ENCODE assay signal across 30 cellular contexts in the genomic region with DNA sequence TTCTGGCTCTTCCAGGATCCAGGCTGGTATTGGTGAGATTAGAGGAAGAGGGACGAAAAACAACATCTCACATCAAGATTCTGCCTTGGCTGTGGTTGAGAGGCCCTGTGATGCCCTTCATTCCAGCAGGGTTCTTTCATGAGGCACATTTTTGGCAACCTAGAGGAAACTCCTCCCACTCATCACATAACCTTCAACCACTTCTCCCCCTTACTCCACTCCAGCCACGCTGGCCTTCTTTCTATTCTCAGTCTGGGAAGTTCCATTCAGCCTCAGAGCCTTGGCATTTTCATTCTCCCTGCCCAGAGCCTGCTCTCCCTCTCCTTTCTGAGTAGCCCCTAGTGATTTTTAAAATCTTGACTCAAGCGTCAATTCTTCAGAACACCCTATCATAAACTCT.
"Had no signal": no experiment of that assay in that cellular context is flagged by ENCODE, and none has a peak within 500 bp of the region (broad histone marks: within the 10 kb centered on the region; RNA-seq: fewer than 3 reads in every experiment).

No MANE protein-coding gene starts in this region.

- H3K27me3 ChIP-seq: ascending aorta, brain microvascular endothelial cell, cardiac muscle cell, MG63, SJSA1 had no signal

- H3K27ac Mint-ChIP-seq: activated CD8-positive, alpha-beta T cell treated with anti-CD3 and anti-CD28 coated beads, Interleukin-2, amount 10 ng/mL, durations not matched to agents 7 days and 5 days; activated naive CD8-positive, alpha-beta T cell treated with anti-CD3 and anti-CD28 coated beads, Interleukin-2, amount 10 ng/mL, durations not matched to agents 7 days and 5 days; T-helper 1 cell treated with Interleukin-12 subunit alpha and Interleukin-12 subunit beta and Interleukin-4 antibody, amounts not matched to agents 30 μg/mL and 1 μg/mL, for 36 hours; WTC11 had no signal

- H3K9me3 Mint-ChIP-seq: activated naive CD8-positive, alpha-beta T cell treated with anti-CD3 and anti-CD28 coated beads, Interleukin-2, amount 10 ng/mL, durations not matched to agents 7 days and 5 days; T-helper 1 cell treated with Interleukin-12 subunit alpha and Interleukin-12 subunit beta and Interleukin-4 antibody, amounts not matched to agents 30 μg/mL and 1 μg/mL, for 36 hours had no signal

- H3K4me3 Mint-ChIP-seq: activated CD8-positive, alpha-beta T cell treated with anti-CD3 and anti-CD28 coated beads, Interleukin-2, amount 10 ng/mL, durations not matched to agents 7 days and 5 days; activated naive CD8-positive, alpha-beta T cell treated with anti-CD3 and anti-CD28 coated beads, Interleukin-2, amount 10 ng/mL, durations not matched to agents 7 days and 5 days; T-helper 1 cell treated with Interleukin-12 subunit alpha and Interleukin-12 subunit beta and Interleukin-4 antibody, amounts not matched to agents 30 μg/mL and 1 μg/mL, for 36 hours; WTC11 had no signal

- H3K9me3 ChIP-seq: ascending aorta, MG63, SJSA1 had no signal

- H3K4me1 ChIP-seq: ascending aorta, SJSA1 had no signal

- H3K36me3 ChIP-seq: ascending aorta, brain microvascular endothelial cell, cardiac muscle cell, MG63, SJSA1 had no signal

- ATAC-seq: activated CD8-positive, alpha-beta T cell treated with anti-CD3 and anti-CD28 coated beads, Interleukin-2, amount 10 ng/mL, durations not matched to agents 7 days and 5 days; Panc1; SK-N-SH treated with all-trans-retinoic acid at 6 μM for 48 hours; WTC11 had no signal

- H3K27ac ChIP-seq: ascending aorta, brain microvascular endothelial cell, cardiac muscle cell, SJSA1 had no signal

- H3K36me3 Mint-ChIP-seq: activated naive CD8-positive, alpha-beta T cell treated with anti-CD3 and anti-CD28 coated beads, Interleukin-2, amount 10 ng/mL, durations not matched to agents 7 days and 5 days; WTC11 had no signal

- DNase-seq: activated CD4-positive, alpha-beta T cell treated with anti-CD3 and anti-CD28 coated beads for 48 hours; activated CD4-positive, alpha-beta T cell treated with anti-CD3 and anti-CD28 coated beads, Interleukin-2, amount 50 U/mL, for 4 hours; activated CD4-positive, CD25-positive, alpha-beta regulatory T cell treated with anti-CD3 and anti-CD28 coated beads, Interleukin-2, amount 50 U/mL, for 72 hours; activated CD8-positive, alpha-beta memory T cell treated with anti-CD3 and anti-CD28 coated beads, Interleukin-2, amount 50 U/mL, for 48 hours; activated CD8-positive, alpha-beta T cell treated with anti-CD3 and anti-CD28 coated beads, Interleukin-2, amount 10 ng/mL, durations not matched to agents 7 days and 5 days; activated naive CD4-positive, alpha-beta T cell treated with anti-CD3 and anti-CD28 coated beads, Interleukin-2, amount 50 U/mL, for 16 hours; activated naive CD8-positive, alpha-beta T cell treated with anti-CD3 and anti-CD28 coated beads, Interleukin-2, amount 10 ng/mL, durations not matched to agents 7 days and 5 days; activated T-cell treated with anti-CD3 and anti-CD28 coated beads, Interleukin-2, amount 50 U/mL, for 1 hour; amniotic stem cell; brain microvascular endothelial cell; MG63; MV-4-11; NCI-H1105; NCI-H1436; NCI-H1694 treated with DMSO at 0.1 percent for 48 hours; NCI-H2029 treated with DMSO at 0.1 percent for 48 hours; NCI-H345; NCI-H510A; NCI-H526 treated with DMSO at 0.1 percent for 48 hours; NCI-H82; OCI-M1; RPMI8226; SHP77 had no signal

- H3K4me1 Mint-ChIP-seq: activated naive CD8-positive, alpha-beta T cell treated with anti-CD3 and anti-CD28 coated beads, Interleukin-2, amount 10 ng/mL, durations not matched to agents 7 days and 5 days had no signal

- H3K4me3 ChIP-seq: ascending aorta, cardiac muscle cell, MG63, SJSA1 had no signal
